In genomic region chr11:96242971-96243647, GRCh38 we compare ENCODE assay signal across 1 cellular context.
TF ChIP-seq lines count a peak whose summit lies in the region.

No MANE protein-coding gene starts in this region.

TF ChIP-seq in K562, 482 proteins besides CTCF, POLR2A, EP300 and RAD21 (continued from another document and continues in another):
- TF ChIP-seq MGA (IDR thresholded peaks at IDR 0.05) (peak; percentile 77), UBTF (IDR thresholded peaks at IDR 0.05; ENCODE audit: borderline replicate concordance in 1 of 2, low read depth in 2 of 2, low read length in 2 of 2) (0 out of 4 replicates have a peak, but pooled peaks of 1 of the 2 experiments have one; percentile 43), PHTF2 (CRISPR knock-in tag; IDR thresholded peaks at IDR 0.05) (no peak), KAT2B (IDR thresholded peaks at IDR 0.05; ENCODE audit: low read depth, low read length) (no peak), WHSC1 (IDR thresholded peaks at IDR 0.05; ENCODE audit: low read length) (no peak), KDM4B (IDR thresholded peaks at IDR 0.05; ENCODE audit: borderline replicate concordance in 2 of 2, low read depth in 1 of 2) (no peak), SFPQ (IDR thresholded peaks at IDR 0.05; ENCODE audit: low read depth, low read length) (no peak), ETV1 (tag; conservative IDR thresholded peaks at IDR 0.05; ENCODE audit: low read depth) (no peak), ZBTB11 (CRISPR knock-in tag; IDR thresholded peaks at IDR 0.05) (no peak), GATA2 (CRISPR knock-in tag; IDR thresholded peaks at IDR 0.05) (no peak), HOMEZ (CRISPR knock-in tag; IDR thresholded peaks at IDR 0.05) (no peak), ATF2 (CRISPR knock-in tag; IDR thresholded peaks at IDR 0.05) (no peak), SRSF7 (optimal IDR thresholded peaks at IDR 0.05; ENCODE audit: low read depth, low read length) (no peak), NCOA2 (IDR thresholded peaks at IDR 0.05; ENCODE audit: partially characterized antibody in 2 of 2) (no peak), BRF1 (IDR thresholded peaks at IDR 0.05; ENCODE audit: borderline replicate concordance, extremely low read depth, insufficient read length) (no peak), E2F6 (IDR thresholded peaks at IDR 0.05; ENCODE audit: borderline replicate concordance in 1 of 2, extremely low read depth in 1 of 2, insufficient read depth in 1 of 2, insufficient read length in 1 of 2, low read depth in 1 of 2, low read length in 1 of 2, poor library complexity in 1 of 2, severe bottlenecking in 1 of 2) (peak; percentile 63 to 84), DNMT1 (IDR thresholded peaks at IDR 0.05) (no peak), NELFE (IDR thresholded peaks at IDR 0.05; ENCODE audit: insufficient read depth, insufficient read length) (no peak), ZNF655 (CRISPR knock-in tag; IDR thresholded peaks at IDR 0.05) (no peak), NR2C2 (CRISPR knock-in tag; IDR thresholded peaks at IDR 0.05) (no peak), NR2C2 (tag; IDR thresholded peaks at IDR 0.05) (no peak; the same call in 1 of the 2 replicates), RHOXF2B (CRISPR knock-in tag; conservative IDR thresholded peaks at IDR 0.05) (no peak), ZNF280B (CRISPR knock-in tag; IDR thresholded peaks at IDR 0.05) (no peak), SMAD2 (IDR thresholded peaks at IDR 0.05; ENCODE audit: low read depth, low read length) (no peak), DACH1 (IDR thresholded peaks at IDR 0.05; ENCODE audit: partially characterized antibody) (no peak)
